1 cellular context compared by ENCODE assay signal in genomic region chr7:11319491-11320274, GRCh38.
TF ChIP-seq lines count a peak whose summit lies in the region.

No MANE protein-coding gene starts in this region.

TF ChIP-seq in H1, 55 proteins besides CTCF, POLR2A, EP300 and RAD21 (continued from another document):
- no peak for TF ChIP-seq CREB1 (IDR thresholded peaks at IDR 0.05)
- no peak for TF ChIP-seq SUZ12 (IDR thresholded peaks at IDR 0.05; ENCODE audit: low read length)
- TF ChIP-seq EGR1 (IDR thresholded peaks at IDR 0.05; ENCODE audit: borderline replicate concordance, low read depth, low read length), result no peak
- TF ChIP-seq RFX5 (IDR thresholded peaks at IDR 0.05; ENCODE audit: borderline replicate concordance, low read depth, low read length), result no peak
- no peak for TF ChIP-seq MAFK (IDR thresholded peaks at IDR 0.05; ENCODE audit: low read depth, low read length)
- TF ChIP-seq CHD7 (IDR thresholded peaks at IDR 0.05; ENCODE audit: insufficient replicate concordance, low read length), result no peak
- TF ChIP-seq MAX (IDR thresholded peaks at IDR 0.05), result no peak
- no peak for TF ChIP-seq CBX5 (IDR thresholded peaks at IDR 0.05; ENCODE audit: low read depth, low read length)
- no peak for TF ChIP-seq BRCA1 (IDR thresholded peaks at IDR 0.05; ENCODE audit: low read depth, low read length)
- TF ChIP-seq FOSL1 (IDR thresholded peaks at IDR 0.05; ENCODE audit: insufficient read depth, low read depth, low read length), result no peak
- TF ChIP-seq PHF8 (conservative IDR thresholded peaks at IDR 0.05; ENCODE audit: low read depth, low read length), result no peak
